ENCODE assay signal across 28 cellular contexts in the genomic region with DNA sequence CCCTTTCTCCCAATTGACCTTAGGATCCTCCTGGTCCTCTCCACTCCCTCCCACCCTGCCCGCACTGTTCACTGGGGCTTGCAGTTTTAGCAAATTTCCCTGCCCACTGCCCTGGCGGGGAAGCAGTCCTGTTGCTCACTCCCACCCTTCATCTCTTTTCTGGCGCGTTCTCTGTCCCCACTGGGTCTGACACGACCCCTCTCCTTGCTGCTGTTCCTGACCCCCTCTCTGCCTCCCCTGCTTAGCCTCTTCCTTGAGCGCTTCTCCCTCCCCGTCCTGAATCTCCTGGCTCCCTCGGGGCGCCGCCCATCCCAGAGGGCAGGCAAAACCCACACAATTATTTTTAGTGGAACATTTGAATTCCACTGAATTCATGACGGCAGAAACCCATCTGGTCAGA.
"Had no signal": no experiment of that assay in that cellular context is flagged by ENCODE, and none has a peak within 500 bp of the region (broad histone marks: within the 10 kb centered on the region; RNA-seq: fewer than 3 reads in every experiment).

No MANE protein-coding gene starts in this region.

- H3K4me2 ChIP-seq: hepatocyte, smooth muscle cell had no signal

- H3K27ac Mint-ChIP-seq: mesothelial cell of epicardium; naive thymus-derived CD4-positive, alpha-beta T cell; nephron; progenitor cell of endocrine pancreas; stimulated activated naive B cell treated with anti-CD40 and anti-IgM and Interleukin-4, amounts not matched to agents 10 μg/mL and 1 μg/mL and 100 μg/mL, for 72 hours had no signal

- H3K4me3 ChIP-seq: hepatocyte, left ventricle myocardium inferior, lung, mucosa of descending colon, ovary, right atrium auricular region, right lobe of liver, smooth muscle cell, stomach, thoracic aorta, tibial artery, upper lobe of right lung had no signal

- H3K36me3 ChIP-seq: left ventricle myocardium inferior, neutrophil, ovary, right atrium auricular region, right lobe of liver, stomach, thoracic aorta, tibial artery, upper lobe of right lung had no signal

- H3K27me3 Mint-ChIP-seq: naive thymus-derived CD4-positive, alpha-beta T cell; progenitor cell of endocrine pancreas; stimulated activated naive B cell treated with anti-CD40 and anti-IgM and Interleukin-4, amounts not matched to agents 10 μg/mL and 1 μg/mL and 100 μg/mL, for 72 hours had no signal

- H3K4me3 Mint-ChIP-seq: mesothelial cell of epicardium; naive thymus-derived CD4-positive, alpha-beta T cell; nephron; neural crest cell; stimulated activated naive B cell treated with anti-CD40 and anti-IgM and Interleukin-4, amounts not matched to agents 10 μg/mL and 1 μg/mL and 100 μg/mL, for 72 hours had no signal

- ATAC-seq: mucosa of descending colon; naive thymus-derived CD4-positive, alpha-beta T cell; stimulated activated naive B cell treated with anti-CD40 and anti-IgM and Interleukin-4, amounts not matched to agents 10 μg/mL and 1 μg/mL and 100 μg/mL, for 72 hours; stimulated activated naive CD8-positive, alpha-beta T cell treated with anti-CD3 and anti-CD28 coated beads, Interleukin-15, Interleukin-2, amounts not matched to agents 100 U/mL and 50 U/mL, for 24 hours had no signal

- H2AFZ ChIP-seq: hepatocyte had no signal

- H3K9me3 ChIP-seq: neutrophil, ovary, right atrium auricular region, right lobe of liver, thoracic aorta had no signal

- H3K4me1 ChIP-seq: left ventricle myocardium inferior, right atrium auricular region, right lobe of liver, stomach, tibial artery, upper lobe of right lung had no signal

- H3K27ac ChIP-seq: hepatocyte, left ventricle myocardium inferior, neutrophil, ovary, right atrium auricular region, right lobe of liver, stomach, thoracic aorta, tibial artery, upper lobe of right lung had no signal

- DNase-seq: islet precursor cell; left ventricle myocardium inferior; mesendoderm; mucosa of descending colon; naive thymus-derived CD4-positive, alpha-beta T cell; occipital lobe; ovary; right lobe of liver; stimulated activated CD4-positive, alpha-beta T cell treated with anti-CD3 and anti-CD28 coated beads, Interleukin-12 subunit alpha, Interleukin-12 subunit beta, amount 100 ng/mL, for 4 hours; stimulated activated CD4-positive, alpha-beta T cell treated with anti-CD3 and anti-CD28 coated beads, Interleukin-15, amount 100 ng/mL, for 24 hours; stimulated activated CD4-positive, alpha-beta T cell treated with anti-CD3 and anti-CD28 coated beads, Interleukin-2, amount 100 ng/mL, for 24 hours; stimulated activated CD4-positive, alpha-beta T cell treated with anti-CD3 and anti-CD28 coated beads, Interleukin-4, amount 100 ng/mL, for 1 hour; stimulated activated naive B cell treated with anti-CD40 and anti-IgM and Interleukin-4, amounts not matched to agents 10 μg/mL and 1 μg/mL and 100 μg/mL, for 72 hours; stimulated activated naive CD8-positive, alpha-beta T cell treated with anti-CD3 and anti-CD28 coated beads, Interleukin-15, Interleukin-2, amounts not matched to agents 100 U/mL and 50 U/mL, for 24 hours; stomach; tibial artery; trophoblast cell; upper lobe of right lung had no signal

- H3K4me1 Mint-ChIP-seq: mesothelial cell of epicardium; naive thymus-derived CD4-positive, alpha-beta T cell; nephron; neural crest cell; stimulated activated naive B cell treated with anti-CD40 and anti-IgM and Interleukin-4, amounts not matched to agents 10 μg/mL and 1 μg/mL and 100 μg/mL, for 72 hours had no signal

- H3K27me3 ChIP-seq: hepatocyte, neutrophil, ovary, right atrium auricular region, right lobe of liver, stomach, tibial artery, upper lobe of right lung had no signal
